ENCODE assay signal across 27 cellular contexts in genomic region chr1:108097057-108097456, GRCh38.
"Had no signal": no experiment of that assay in that cellular context is flagged by ENCODE, and none has a peak within 500 bp of the region (broad histone marks: within the 10 kb centered on the region; RNA-seq: fewer than 3 reads in every experiment).

No MANE protein-coding gene starts in this region.

- H3K4me3 Mint-ChIP-seq: activated naive CD8-positive, alpha-beta T cell; activated T-cell treated with anti-CD3 and anti-CD28 coated beads, Interleukin-2, amount 50 U/mL, for 4 hours; brain; natural killer cell; neural progenitor cell; T-helper 1 cell treated with Interleukin-12 subunit alpha and Interleukin-12 subunit beta and Interleukin-4 antibody, amounts not matched to agents 30 μg/mL and 1 μg/mL, for 36 hours; WTC11 had no signal

- H3K27ac Mint-ChIP-seq: activated T-helper 2 cell treated with anti-CD3 and anti-CD28 coated beads, Interferon-gamma antibody, Interleukin-2, Interleukin-4, amounts not matched to agents 10 μg/mL and 5 μg/mL and 100 μg/mL, durations not matched to agents 14 hours and 24 hours and 36 hours; brain; natural killer cell; neural progenitor cell; T-helper 1 cell treated with Interleukin-12 subunit alpha and Interleukin-12 subunit beta and Interleukin-4 antibody, amounts not matched to agents 30 μg/mL and 1 μg/mL, for 36 hours; WTC11 had no signal

- ATAC-seq: activated T-cell treated with anti-CD3 and anti-CD28 coated beads, Interleukin-2, amount 50 U/mL, for 4 hours; gastrocnemius medialis; natural killer cell; psoas muscle; WTC11 had no signal

- H3K9me3 Mint-ChIP-seq: activated T-cell treated with anti-CD3 and anti-CD28 coated beads, Interleukin-2, amount 50 U/mL, for 4 hours; activated T-helper 2 cell treated with anti-CD3 and anti-CD28 coated beads, Interferon-gamma antibody, Interleukin-2, Interleukin-4, amounts not matched to agents 10 μg/mL and 5 μg/mL and 100 μg/mL, durations not matched to agents 14 hours and 24 hours and 36 hours; brain; natural killer cell; neural progenitor cell; T-helper 1 cell treated with Interleukin-12 subunit alpha and Interleukin-12 subunit beta and Interleukin-4 antibody, amounts not matched to agents 30 μg/mL and 1 μg/mL, for 36 hours; WTC11 had no signal

- H3K27me3 Mint-ChIP-seq: activated naive CD8-positive, alpha-beta T cell had no signal

- H3K4me1 Mint-ChIP-seq: brain, neural progenitor cell, WTC11 had no signal

- H3K36me3 Mint-ChIP-seq: activated naive CD8-positive, alpha-beta T cell; brain; natural killer cell; neural progenitor cell; WTC11 had no signal

- DNase-seq: activated CD4-positive, alpha-beta T cell treated with anti-CD3 and anti-CD28 coated beads for 4 hours; activated CD4-positive, alpha-beta T cell treated with anti-CD3 and anti-CD28 coated beads, Interleukin-2, amount 50 U/mL, for 4 hours; activated T-cell treated with anti-CD3 and anti-CD28 coated beads, Interleukin-2, amount 50 U/mL, for 4 hours; cerebellar nuclear complex; dorsolateral prefrontal cortex; effector memory CD4-positive, alpha-beta T cell; gastrocnemius medialis; glutamatergic neuron; islet precursor cell; left ventricle myocardium inferior; mesendoderm; natural killer cell; occipital lobe; psoas muscle; stimulated activated CD4-positive, alpha-beta T cell treated with anti-CD3 and anti-CD28 coated beads, Interleukin-1b, Interleukin-23, amount 100 ng/mL, for 48 hours; stimulated activated CD4-positive, alpha-beta T cell treated with anti-CD3 and anti-CD28 coated beads, Interleukin-4, amount 100 ng/mL, for 4 hours; stimulated activated CD8-positive, alpha-beta memory T cell treated with anti-CD3 and anti-CD28 coated beads, Interleukin-4, amount 100 ng/mL, for 48 hours; stimulated activated naive CD4-positive, alpha-beta T cell; SW 1271; T-helper 9 cell; trophoblast cell had no signal
